ENCODE assay signal across 9 cellular contexts in genomic region chr6:11380969-11381744, GRCh38.
DNase-seq lines count a peak whose midpoint lies in the region; ATAC-seq and TF ChIP-seq lines count a peak whose summit lies in the region.
"Had no signal": no experiment of that assay in that cellular context is flagged by ENCODE, and none has a peak within 500 bp of the region (broad histone marks: within the 10 kb centered on the region; RNA-seq: fewer than 3 reads in every experiment).

No MANE protein-coding gene starts in this region.

- H3K27ac Mint-ChIP-seq in activated naive CD4-positive, alpha-beta T cell treated with anti-CD3 and anti-CD28 coated beads, Interleukin-2, amount 50 U/mL, for 24 hours: peak overlapping the region; percentile 94
- H3K27ac Mint-ChIP-seq in activated CD4-positive, alpha-beta memory T cell treated with anti-CD3 and anti-CD28 coated beads, Interleukin-2, amount 10 ng/mL, durations not matched to agents 7 days and 5 days: peak overlapping the region; percentile 92
- H3K27ac Mint-ChIP-seq in mesothelial cell of epicardium: no peak overlapping the region

- H3K4me3 Mint-ChIP-seq in activated naive CD4-positive, alpha-beta T cell treated with anti-CD3 and anti-CD28 coated beads, Interleukin-2, amount 50 U/mL, for 24 hours: peak overlapping the region; percentile 86
- H3K4me3 Mint-ChIP-seq in activated CD4-positive, alpha-beta memory T cell treated with anti-CD3 and anti-CD28 coated beads, Interleukin-2, amount 10 ng/mL, durations not matched to agents 7 days and 5 days: peak overlapping the region; percentile 94
- H3K4me3 Mint-ChIP-seq in mesothelial cell of epicardium: no peak overlapping the region

- TF ChIP-seq CTCF in right lobe of liver (IDR thresholded peaks at IDR 0.05): no peak
- no peak for TF ChIP-seq CTCF in upper lobe of right lung (IDR thresholded peaks at IDR 0.05)
- TF ChIP-seq CTCF in mesothelial cell of epicardium (IDR thresholded peaks at IDR 0.05; ENCODE audit: unreplicated experiment): no peak

- H3K4me1 Mint-ChIP-seq in activated naive CD4-positive, alpha-beta T cell treated with anti-CD3 and anti-CD28 coated beads, Interleukin-2, amount 50 U/mL, for 24 hours: peaks cover 64% of the 10 kb centered on the region
- H3K4me1 Mint-ChIP-seq in activated CD4-positive, alpha-beta memory T cell treated with anti-CD3 and anti-CD28 coated beads, Interleukin-2, amount 10 ng/mL, durations not matched to agents 7 days and 5 days: peaks cover 64% of the 10 kb centered on the region
- H3K4me1 Mint-ChIP-seq in mesothelial cell of epicardium: peaks cover 19% of the 10 kb centered on the region

- CTCF ChIA-PET in activated CD4-positive, alpha-beta memory T cell treated with anti-CD3 and anti-CD28 coated beads, Interleukin-2, amount 10 ng/mL, durations not matched to agents 7 days and 5 days (lab: Charles Lee): interaction anchor here (0.7 to 3.6 kb wide), 13 partner anchors 9 to 209 kb away, joined by 3 to 22 read pairs (median 4); no protein-coding TSS in a partner anchor

- no peaks in the 10 kb centered on the region for H3K9me3 ChIP-seq in right lobe of liver
- H3K9me3 ChIP-seq in upper lobe of right lung: no peaks in the 10 kb centered on the region

- no peak for TF ChIP-seq POLR2A in right lobe of liver (IDR thresholded peaks at IDR 0.05)

- ATAC-seq in right lobe of liver: no peak
- ATAC-seq in upper lobe of right lung: no peak
- ATAC-seq in GM19397 (IDR thresholded peaks at IDR 0.05; ENCODE audit: unreplicated experiment): no peak

- H3K36me3 ChIP-seq in right lobe of liver (no peaks in the 10 kb centered on the region), upper lobe of right lung (no peaks in the 10 kb centered on the region)

- H3K4me1 ChIP-seq in right lobe of liver (no peaks in the 10 kb centered on the region), upper lobe of right lung (peaks cover 8% of the 10 kb centered on the region)

- POLR2A ChIA-PET in activated CD4-positive, alpha-beta memory T cell treated with anti-CD3 and anti-CD28 coated beads, Interleukin-2, amount 10 ng/mL, durations not matched to agents 7 days and 5 days (lab: Charles Lee): interaction anchor here (0.6 to 8.8 kb wide), 24 partner anchors 8 to 238 kb away, joined by 3 to 102 read pairs (median 8); partner anchors contain the start of gene NEDD9

- 87% methylated on average over 12 of the region's 12 CpGs for WGBS in right lobe of liver (ENCODE audit: insufficient coverage, low coverage, low lambda C conversion rate, missing lambda C conversion rate)

- H3K27ac ChIP-seq in right lobe of liver: peak overlapping the region in 2 of 3 donors; percentile 30 to 39
- H3K27ac ChIP-seq in upper lobe of right lung: peak overlapping the region; percentile 84

- intact Hi-C loops in right lobe of liver (cut with DNase I) (no loop called here), upper lobe of right lung (cut with DNase I) (no loop called here)

- DNase-seq in activated naive CD4-positive, alpha-beta T cell (lab: John Stamatoyannopoulos, UW): no peak
- no peak for DNase-seq in activated CD4-positive, alpha-beta memory T cell treated with anti-CD3 and anti-CD28 coated beads, Interleukin-2, amount 10 ng/mL, durations not matched to agents 7 days and 5 days
- DNase-seq in right lobe of liver (no peak), upper lobe of right lung (no peak), mesothelial cell of epicardium (ENCODE audit: low spot score in 2 of 2, unreplicated experiment in 2 of 2) (no peak), SKM-1 (lab: John Stamatoyannopoulos, UW; ENCODE audit: unreplicated experiment) (no peak)
- DNase-seq: anterior cingulate cortex had no signal

- peaks cover 20% of the 10 kb centered on the region for H3K36me3 Mint-ChIP-seq in activated naive CD4-positive, alpha-beta T cell treated with anti-CD3 and anti-CD28 coated beads, Interleukin-2, amount 50 U/mL, for 24 hours
- peaks cover 59% of the 10 kb centered on the region for H3K36me3 Mint-ChIP-seq in activated CD4-positive, alpha-beta memory T cell treated with anti-CD3 and anti-CD28 coated beads, Interleukin-2, amount 10 ng/mL, durations not matched to agents 7 days and 5 days (ENCODE audit: low read depth)
- H3K36me3 Mint-ChIP-seq in mesothelial cell of epicardium: peaks cover 2% of the 10 kb centered on the region

- H3K27me3 ChIP-seq in right lobe of liver (no peaks in the 10 kb centered on the region), upper lobe of right lung (no peaks in the 10 kb centered on the region)

- H3K9me3 Mint-ChIP-seq in activated naive CD4-positive, alpha-beta T cell treated with anti-CD3 and anti-CD28 coated beads, Interleukin-2, amount 50 U/mL, for 24 hours: peaks cover 6% of the 10 kb centered on the region
- peaks cover 9% of the 10 kb centered on the region for H3K9me3 Mint-ChIP-seq in activated CD4-positive, alpha-beta memory T cell treated with anti-CD3 and anti-CD28 coated beads, Interleukin-2, amount 10 ng/mL, durations not matched to agents 7 days and 5 days
- peaks cover 10% of the 10 kb centered on the region for H3K9me3 Mint-ChIP-seq in mesothelial cell of epicardium

- peak overlapping the region in 2 of 3 donors; percentile 18 to 31 for H3K4me3 ChIP-seq in right lobe of liver
- peak overlapping the region; percentile 45 for H3K4me3 ChIP-seq in upper lobe of right lung

- H3K27me3 Mint-ChIP-seq in activated naive CD4-positive, alpha-beta T cell treated with anti-CD3 and anti-CD28 coated beads, Interleukin-2, amount 50 U/mL, for 24 hours: no peaks in the 10 kb centered on the region
- H3K27me3 Mint-ChIP-seq in activated CD4-positive, alpha-beta memory T cell treated with anti-CD3 and anti-CD28 coated beads, Interleukin-2, amount 10 ng/mL, durations not matched to agents 7 days and 5 days: no peaks in the 10 kb centered on the region
- H3K27me3 Mint-ChIP-seq in mesothelial cell of epicardium (ENCODE audit: low read depth): no peaks in the 10 kb centered on the region
